In the genomic region with DNA sequence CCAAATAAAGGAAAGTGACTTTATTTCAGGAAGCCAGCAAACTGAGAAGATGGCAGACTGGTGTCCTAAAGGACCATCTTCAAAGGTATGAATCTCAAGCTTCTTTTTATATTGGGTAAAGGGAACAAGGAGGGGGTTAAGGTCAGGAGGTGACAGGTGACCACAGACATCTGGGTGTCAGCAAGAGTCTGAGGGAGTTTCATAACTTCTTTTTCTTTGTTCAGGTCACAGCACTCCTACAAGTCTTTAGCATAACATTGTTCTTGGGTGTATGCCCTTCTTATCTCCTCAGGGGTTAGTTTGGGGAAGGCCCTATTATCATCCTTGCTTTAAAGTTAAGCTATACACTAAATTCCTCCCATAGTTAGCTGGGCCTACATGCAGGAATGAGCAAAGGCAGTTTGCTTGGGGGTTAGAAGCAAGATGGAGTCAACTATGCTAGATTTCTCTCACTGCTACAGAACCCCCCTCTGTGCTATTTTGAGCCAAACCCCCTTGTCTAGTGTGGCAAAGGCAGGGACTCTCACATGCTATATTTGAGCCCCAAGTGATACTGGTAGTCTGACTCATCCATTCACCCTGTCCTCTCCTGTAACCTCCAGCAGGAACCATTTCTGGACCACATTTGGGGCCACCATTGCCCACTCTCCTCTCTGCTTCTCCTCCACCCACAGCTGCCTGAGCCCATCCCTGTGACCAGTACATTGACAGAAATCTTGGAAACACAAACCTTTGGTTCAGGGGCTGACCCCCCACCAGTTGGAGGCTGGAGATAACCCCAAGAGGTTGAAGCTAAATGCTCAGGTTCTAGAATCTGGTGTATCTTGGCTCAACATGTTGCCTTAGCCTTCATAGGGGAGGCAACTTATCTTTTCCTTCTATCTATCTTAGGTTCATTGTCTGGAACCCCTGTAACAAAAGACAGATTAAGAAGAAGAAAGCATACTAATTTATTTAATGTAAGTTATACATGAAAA, we compare ENCODE assay signal across 16 cellular contexts. TPM values are rescaled to one million over a fixed set of nuclear protein-coding genes. Genes with fewer than 3 reads are reported as not detected.
DNase-seq lines count a peak whose midpoint lies in the region; ATAC-seq and TF ChIP-seq lines count a peak whose summit lies in the region.
"Had no signal": no experiment of that assay in that cellular context is flagged by ENCODE, and none has a peak within 500 bp of the region (broad histone marks: within the 10 kb centered on the region; RNA-seq: fewer than 3 reads in every experiment).

No MANE protein-coding gene starts in this region.

- H3K4me3 Mint-ChIP-seq in activated T-cell treated with anti-CD3 and anti-CD28 coated beads, Interleukin-2, amount 50 U/mL, for 24 hours = no peak overlapping the region
- H3K4me3 Mint-ChIP-seq in CD8-positive, alpha-beta memory T cell = no peak overlapping the region
- H3K4me3 Mint-ChIP-seq: brain, mesothelial cell of epicardium had no signal

- no peaks in the 10 kb centered on the region for H3K36me3 ChIP-seq in CD8-positive, alpha-beta memory T cell (ENCODE audit: insufficient read depth, low read length)
- H3K36me3 ChIP-seq in tibial nerve = peaks cover 0 to 29% (median 0%) of the 10 kb centered on the region in 3 donors

- no peak for TF ChIP-seq CTCF in tibial nerve (IDR thresholded peaks at IDR 0.05)

- peaks cover 27% of the 10 kb centered on the region for H3K36me3 Mint-ChIP-seq in activated T-cell treated with anti-CD3 and anti-CD28 coated beads, Interleukin-2, amount 50 U/mL, for 24 hours (ENCODE audit: low read depth)
- H3K36me3 Mint-ChIP-seq in CD8-positive, alpha-beta memory T cell = peaks cover 8 to 25% (median 17%) of the 10 kb centered on the region in 3 donors

- no peak overlapping the region for H3K27ac ChIP-seq in CD8-positive, alpha-beta memory T cell (ENCODE audit: low read depth, low read length)
- H3K27ac ChIP-seq in tibial nerve = no peak overlapping the region
- H3K27ac ChIP-seq: 22Rv1 had no signal

- H3K4me1 Mint-ChIP-seq in activated T-cell treated with anti-CD3 and anti-CD28 coated beads, Interleukin-2, amount 50 U/mL, for 24 hours (ENCODE audit: low read depth) = no peaks in the 10 kb centered on the region
- no peaks in the 10 kb centered on the region for H3K4me1 Mint-ChIP-seq in CD8-positive, alpha-beta memory T cell
- H3K4me1 Mint-ChIP-seq: mesothelial cell of epicardium had no signal

- no peak for TF ChIP-seq POLR2A in tibial nerve (IDR thresholded peaks at IDR 0.05)

- no peaks in the 10 kb centered on the region for H3K9me3 ChIP-seq in CD8-positive, alpha-beta memory T cell (ENCODE audit: low read length)
- peaks cover 0 to 16% (median 0%) of the 10 kb centered on the region in 4 donors for H3K9me3 ChIP-seq in tibial nerve

- H3K4me3 ChIP-seq in CD8-positive, alpha-beta memory T cell (ENCODE audit: low read length) = no peak overlapping the region
- H3K4me3 ChIP-seq in tibial nerve = no peak overlapping the region

- no peak for TF ChIP-seq EP300 in tibial nerve (IDR thresholded peaks at IDR 0.05)

- no peaks in the 10 kb centered on the region for H3K27me3 Mint-ChIP-seq in activated T-cell treated with anti-CD3 and anti-CD28 coated beads, Interleukin-2, amount 50 U/mL, for 24 hours
- H3K27me3 Mint-ChIP-seq in CD8-positive, alpha-beta memory T cell = peaks cover 0 to 1% of the 10 kb centered on the region in 2 donors
- H3K27me3 Mint-ChIP-seq: brain had no signal

- peak overlapping the region; percentile 32 for H3K27ac Mint-ChIP-seq in activated T-cell treated with anti-CD3 and anti-CD28 coated beads, Interleukin-2, amount 50 U/mL, for 24 hours
- H3K27ac Mint-ChIP-seq in CD8-positive, alpha-beta memory T cell = no peak overlapping the region
- H3K27ac Mint-ChIP-seq: brain, mesothelial cell of epicardium had no signal

- peak; percentile 91 for ATAC-seq in GM21825 (IDR thresholded peaks at IDR 0.05; ENCODE audit: unreplicated experiment)
- ATAC-seq in HG03196 (IDR thresholded peaks at IDR 0.05; ENCODE audit: unreplicated experiment) = peak; percentile 88

- no peak for DNase-seq in activated T-cell treated with anti-CD3 and anti-CD28 coated beads, Interleukin-2, amount 50 U/mL, for 24 hours
- DNase-seq in activated T-cell treated with anti-CD3 and anti-CD28 coated beads for 4 hours (no peak), DMS153 treated with DMSO at 0.1 percent for 48 hours (lab: John Stamatoyannopoulos, UW; ENCODE audit: unreplicated experiment) (no peak), SHP77 treated with DMSO at 0.1 percent for 48 hours (lab: John Stamatoyannopoulos, UW) (no peak), tibial nerve (ENCODE audit: low spot score in 2 of 2) (no peak)
- DNase-seq in CD8-positive, alpha-beta memory T cell = no peak
- DNase-seq: activated T-cell treated with anti-CD3 and anti-CD28 coated beads, Interleukin-2, amount 50 U/mL, for 48 hours; DMS153; IMR-90; NCI-H2081; trophoblast cell had no signal

- CTCF ChIA-PET in CD8-positive, alpha-beta memory T cell (lab: Charles Lee) = no interaction called here

- H3K4me1 ChIP-seq in CD8-positive, alpha-beta memory T cell (ENCODE audit: insufficient read depth, low read length) = no peaks in the 10 kb centered on the region
- H3K4me1 ChIP-seq in tibial nerve = no peaks in the 10 kb centered on the region

- no peaks in the 10 kb centered on the region for H3K27me3 ChIP-seq in CD8-positive, alpha-beta memory T cell (ENCODE audit: insufficient read depth, low read length, poor library complexity, severe bottlenecking)
- H3K27me3 ChIP-seq in tibial nerve = no peaks in the 10 kb centered on the region

- POLR2A ChIA-PET in CD8-positive, alpha-beta memory T cell (lab: Charles Lee) = no interaction called here

- no peaks in the 10 kb centered on the region for H3K9me3 Mint-ChIP-seq in activated T-cell treated with anti-CD3 and anti-CD28 coated beads, Interleukin-2, amount 50 U/mL, for 24 hours
- peaks cover 0 to 3% (median 0%) of the 10 kb centered on the region in 5 donors for H3K9me3 Mint-ChIP-seq in CD8-positive, alpha-beta memory T cell

RNA-seq across cellular contexts. Expression of a gene that starts 55.5 kb away (rescaled TPM):
- under 1 TPM; 0.18 to 0.31 TPM for total RNA-seq in CD8-positive, alpha-beta memory T cell
- polyA plus RNA-seq in CD8-positive, alpha-beta memory T cell = not detected
- total RNA-seq in tibial nerve = 1 to 10 TPM in 2 of 4 donors, under 1 TPM in 2; 0.39 to 2.6 (median 1.5) TPM
- total RNA-seq: IMR-90 had no signal
